ENCODE assay signal across 20 cellular contexts in genomic region chr6:56581561-56581960, GRCh38.
DNase-seq lines count a peak whose midpoint lies in the region; ATAC-seq and TF ChIP-seq lines count a peak whose summit lies in the region.
"Had no signal": no experiment of that assay in that cellular context is flagged by ENCODE, and none has a peak within 500 bp of the region (broad histone marks: within the 10 kb centered on the region; RNA-seq: fewer than 3 reads in every experiment).

No MANE protein-coding gene starts in this region.

- peaks cover 33% of the 10 kb centered on the region for H3K36me3 Mint-ChIP-seq in HFFc6 (ENCODE audit: low read depth)
- H3K36me3 Mint-ChIP-seq in neural crest cell (ENCODE audit: low read depth), result peaks cover 31% of the 10 kb centered on the region
- H3K36me3 Mint-ChIP-seq: CD8-positive, alpha-beta T cell; IgD-negative memory B cell had no signal

- no peak overlapping the region for H3K4me3 Mint-ChIP-seq in HFFc6
- H3K4me3 Mint-ChIP-seq in neural crest cell, result no peak overlapping the region
- H3K4me3 Mint-ChIP-seq: B cell; CD8-positive, alpha-beta T cell; IgD-negative memory B cell had no signal

- no peaks in the 10 kb centered on the region for H4K20me1 ChIP-seq in MM.1S (ENCODE audit: insufficient read depth, low read length)
- H4K20me1 ChIP-seq: BLaER1 treated with 17β-estradiol and CSF1 and Interleukin-3, amounts not matched to agents 10 nM and 100 nM had no signal

- H3K27ac Mint-ChIP-seq in HFFc6 (peak overlapping the region; percentile 25; the same call in 1 of the 2 replicates), neural crest cell (ENCODE audit: unreplicated experiment) (peak overlapping the region; percentile 17)
- H3K27ac Mint-ChIP-seq: B cell; CD8-positive, alpha-beta T cell; IgD-negative memory B cell had no signal

- H3K9me3 Mint-ChIP-seq in HFFc6, result peaks cover 5% of the 10 kb centered on the region
- H3K9me3 Mint-ChIP-seq in neural crest cell, result peaks cover 4% of the 10 kb centered on the region
- H3K9me3 Mint-ChIP-seq: CD8-positive, alpha-beta T cell; IgD-negative memory B cell had no signal

- H3K4me3 ChIP-seq in right cardiac atrium (ENCODE audit: low read length) (no peak overlapping the region), MM.1S (ENCODE audit: low read length) (no peak overlapping the region)
- H3K4me3 ChIP-seq: A549; BLaER1 treated with 17β-estradiol and CSF1 and Interleukin-3, amounts not matched to agents 10 nM and 100 nM; HAP-1 had no signal

- intact Hi-C loops in Right ventricle myocardium superior (cut with DNase I), result no loop called here
- intact Hi-C loops in right cardiac atrium (cut with DNase I), result no loop called here

- no peaks in the 10 kb centered on the region for H3F3A ChIP-seq in MM.1S (ENCODE audit: insufficient read depth, low read length)

- TF ChIP-seq CTCF in HFFc6 (IDR thresholded peaks at IDR 0.05), result no peak
- no peak for TF ChIP-seq CTCF in neural crest cell (conservative IDR thresholded peaks at IDR 0.05)
- no peak for TF ChIP-seq CTCF in MM.1S (IDR thresholded peaks at IDR 0.05; ENCODE audit: low read length)

- no peaks in the 10 kb centered on the region for H3K79me2 ChIP-seq in MM.1S (ENCODE audit: low read length)

- H3K9ac ChIP-seq in MM.1S (ENCODE audit: low read length), result no peak overlapping the region
- H3K9ac ChIP-seq: BLaER1 treated with 17β-estradiol and CSF1 and Interleukin-3, amounts not matched to agents 10 nM and 100 nM had no signal

- H3K4me1 ChIP-seq in right cardiac atrium (ENCODE audit: control insufficient read depth, insufficient read depth, low read length) (no peaks in the 10 kb centered on the region), MM.1S (ENCODE audit: low read length) (no peaks in the 10 kb centered on the region)
- H3K4me1 ChIP-seq: BLaER1 treated with 17β-estradiol and CSF1 and Interleukin-3, amounts not matched to agents 10 nM and 100 nM; HAP-1 had no signal

- H3K27me3 ChIP-seq in right cardiac atrium (ENCODE audit: control insufficient read depth, insufficient read depth) (no peaks in the 10 kb centered on the region), MM.1S (replicated peaks; ENCODE audit: insufficient read depth, low read length) (no peaks in the 10 kb centered on the region)
- H3K27me3 ChIP-seq: BLaER1 treated with 17β-estradiol and CSF1 and Interleukin-3, amounts not matched to agents 10 nM and 100 nM had no signal

- H3K9me3 ChIP-seq in right cardiac atrium (ENCODE audit: control insufficient read depth, low read length), result no peaks in the 10 kb centered on the region
- H3K9me3 ChIP-seq in MM.1S (replicated peaks; ENCODE audit: insufficient read depth, low read length), result no peaks in the 10 kb centered on the region
- H3K9me3 ChIP-seq: A549; BLaER1 treated with 17β-estradiol and CSF1 and Interleukin-3, amounts not matched to agents 10 nM and 100 nM; HAP-1 had no signal

- no peaks in the 10 kb centered on the region for H3K36me3 ChIP-seq in MM.1S (replicated peaks; ENCODE audit: insufficient read depth, low read length)
- H3K36me3 ChIP-seq: HAP-1 had no signal

- peak; percentile 31 for ATAC-seq in Right ventricle myocardium superior (ENCODE audit: poor library complexity)
- no peak for ATAC-seq in right cardiac atrium
- ATAC-seq: A549; CD8-positive, alpha-beta T cell had no signal

- WGBS in right cardiac atrium, result 68% methylated on average over 1 of the region's 1 CpG

- no peak overlapping the region for H2AFZ ChIP-seq in MM.1S (ENCODE audit: low read length)

- H3K27me3 Mint-ChIP-seq in HFFc6 (ENCODE audit: insufficient read depth) (peaks cover 19% of the 10 kb centered on the region), neural crest cell (ENCODE audit: low read depth) (no peaks in the 10 kb centered on the region)
- H3K27me3 Mint-ChIP-seq: B cell, IgD-negative memory B cell had no signal

- H3K4me2 ChIP-seq in MM.1S (ENCODE audit: low read depth, low read length), result no peak overlapping the region
- H3K4me2 ChIP-seq: A549; BLaER1 treated with 17β-estradiol and CSF1 and Interleukin-3, amounts not matched to agents 10 nM and 100 nM had no signal

- H3K9me2 ChIP-seq in MM.1S (replicated peaks; ENCODE audit: insufficient read depth, low read length), result no peaks in the 10 kb centered on the region

- peaks cover 30% of the 10 kb centered on the region for H3K4me1 Mint-ChIP-seq in HFFc6 (ENCODE audit: low read depth)
- H3K4me1 Mint-ChIP-seq in neural crest cell, result peaks cover 5% of the 10 kb centered on the region
- H3K4me1 Mint-ChIP-seq: B cell had no signal

- H3K27ac ChIP-seq in right cardiac atrium (ENCODE audit: low read length), result no peak overlapping the region
- H3K27ac ChIP-seq in MM.1S (ENCODE audit: low read length), result no peak overlapping the region
- H3K27ac ChIP-seq: 22Rv1; A549; BLaER1 treated with 17β-estradiol and CSF1 and Interleukin-3, amounts not matched to agents 10 nM and 100 nM; HL-60 had no signal

- no peak for DNase-seq in Right ventricle myocardium superior
- no peak for DNase-seq in right cardiac atrium
- no peak for DNase-seq in HFFc6
- DNase-seq in fibroblast of peridontal ligament (ENCODE audit: extremely low read depth), result peak; percentile 26
- DNase-seq in neural crest cell (ENCODE audit: low read depth, low spot score), result no peak
- DNase-seq in NCI-H1436 (lab: John Stamatoyannopoulos, UW), result no peak
- DNase-seq in MM.1S, result no peak
- DNase-seq in activated CD4-positive, alpha-beta T cell treated with anti-CD3 and anti-CD28 coated beads for 1 hour, result no peak
- DNase-seq: CD8-positive, alpha-beta T cell; DMS 273 treated with DMSO at 0.1 percent for 48 hours; DMS53; DND-41; EL had no signal
